16 cellular contexts compared by ENCODE assay signal in genomic region chr12:131644481-131644880, GRCh38.
DNase-seq lines count a peak whose midpoint lies in the region; ATAC-seq and TF ChIP-seq lines count a peak whose summit lies in the region.
"Had no signal": no experiment of that assay in that cellular context is flagged by ENCODE, and none has a peak within 500 bp of the region (broad histone marks: within the 10 kb centered on the region; RNA-seq: fewer than 3 reads in every experiment).

No MANE protein-coding gene starts in this region.

- intact Hi-C loops in aorta (cut with DNase I): loop anchor here (5.0 kb wide), 1 partner anchor 332 kb away; no protein-coding TSS in a partner anchor
- intact Hi-C loops in naive thymus-derived CD4-positive, alpha-beta T cell (cut with micrococcal nuclease): no loop called here

- H3K4me3 ChIP-seq in NT2/D1 (ENCODE audit: insufficient read length, low read depth): no peak overlapping the region
- H3K4me3 ChIP-seq in endodermal cell (ENCODE audit: low read length): no peak overlapping the region
- no peak overlapping the region for H3K4me3 ChIP-seq in aorta (ENCODE audit: low read length in 2 of 2)
- no peak overlapping the region for H3K4me3 ChIP-seq in naive thymus-derived CD4-positive, alpha-beta T cell (ENCODE audit: low read length)
- no peak overlapping the region for H3K4me3 ChIP-seq in tibial nerve
- H3K4me3 ChIP-seq: BLaER1 treated with 17β-estradiol and CSF1 and Interleukin-3, amounts not matched to agents 10 nM and 100 nM; GM12878; GM23338 had no signal

- TF ChIP-seq CTCF in endodermal cell (conservative IDR thresholded peaks at IDR 0.05) (no peak), tibial nerve (IDR thresholded peaks at IDR 0.05) (no peak)

- 92% methylated on average over 1 of the region's 1 CpG; no CpG with 5 or more reads in 1 of the 2 experiments for WGBS in endodermal cell (ENCODE audit: insufficient coverage in 1 of 2, insufficient read length in 1 of 2), 2 experiments
- 69 to 73% methylated on average over 1 of the region's 1 CpG for WGBS in aorta, 2 donors
- 60 to 75% methylated on average over 1 of the region's 1 CpG for WGBS in tibial nerve, 2 donors

- peaks cover 3% of the 10 kb centered on the region for H3K27me3 Mint-ChIP-seq in endodermal cell (ENCODE audit: insufficient read depth)
- H3K27me3 Mint-ChIP-seq in naive thymus-derived CD4-positive, alpha-beta T cell: peaks cover 0 to 18% (median 6%) of the 10 kb centered on the region in 5 donors

- no peak for TF ChIP-seq POLR2A in tibial nerve (IDR thresholded peaks at IDR 0.05)

- H3K9ac ChIP-seq in NT2/D1 (ENCODE audit: insufficient read length, low read depth) (peak overlapping the region; percentile 16), endodermal cell (ENCODE audit: extremely low read depth, low read length, poor library complexity, severe bottlenecking) (no peak overlapping the region)
- H3K9ac ChIP-seq: BLaER1 treated with 17β-estradiol and CSF1 and Interleukin-3, amounts not matched to agents 10 nM and 100 nM had no signal

- no peak overlapping the region for H3K27ac Mint-ChIP-seq in endodermal cell
- no peak overlapping the region for H3K27ac Mint-ChIP-seq in naive thymus-derived CD4-positive, alpha-beta T cell
- H3K27ac Mint-ChIP-seq: B cell; CD8-positive, alpha-beta T cell; GM23338; H9 had no signal

- H3K36me3 ChIP-seq in NT2/D1 (ENCODE audit: insufficient read depth, insufficient read length, low read length): no peaks in the 10 kb centered on the region
- no peaks in the 10 kb centered on the region for H3K36me3 ChIP-seq in endodermal cell (ENCODE audit: control insufficient read depth, insufficient read depth, low read length)
- H3K36me3 ChIP-seq in aorta (ENCODE audit: control insufficient read depth in 1 of 2, insufficient read depth in 2 of 2, low read length in 1 of 2): no peaks in the 10 kb centered on the region
- no peaks in the 10 kb centered on the region for H3K36me3 ChIP-seq in naive thymus-derived CD4-positive, alpha-beta T cell (ENCODE audit: control insufficient read depth in 2 of 3, insufficient read depth in 3 of 3, low read length in 3 of 3)
- H3K36me3 ChIP-seq in tibial nerve: no peaks in the 10 kb centered on the region
- H3K36me3 ChIP-seq: BLaER1 treated with 17β-estradiol and CSF1 and Interleukin-3, amounts not matched to agents 10 nM and 100 nM had no signal

- no peaks in the 10 kb centered on the region for H3K36me3 Mint-ChIP-seq in endodermal cell (ENCODE audit: low read depth)
- peaks cover 0 to 5% (median 0%) of the 10 kb centered on the region in 5 donors for H3K36me3 Mint-ChIP-seq in naive thymus-derived CD4-positive, alpha-beta T cell
- H3K36me3 Mint-ChIP-seq: CD8-positive, alpha-beta T cell had no signal

- H3K27me3 ChIP-seq in NT2/D1 (ENCODE audit: insufficient read depth, insufficient read length) (no peaks in the 10 kb centered on the region), endodermal cell (ENCODE audit: control insufficient read depth, insufficient read depth, low read length, poor library complexity, severe bottlenecking) (no peaks in the 10 kb centered on the region), aorta (ENCODE audit: control insufficient read depth in 1 of 2, insufficient read depth in 2 of 2, low read length in 1 of 2) (no peaks in the 10 kb centered on the region), tibial nerve (peaks cover 0 to 2% of the 10 kb centered on the region in 2 donors)
- H3K27me3 ChIP-seq in naive thymus-derived CD4-positive, alpha-beta T cell (ENCODE audit: control insufficient read depth in 2 of 2, insufficient read depth in 2 of 2, low read length in 2 of 2): no peaks in the 10 kb centered on the region

- POLR2A ChIA-PET in naive thymus-derived CD4-positive, alpha-beta T cell (lab: Charles Lee): no interaction called here

- no peak for TF ChIP-seq EP300 in tibial nerve (IDR thresholded peaks at IDR 0.05)

- CTCF ChIA-PET in naive thymus-derived CD4-positive, alpha-beta T cell (lab: Charles Lee): no interaction called here

- H3K4me1 ChIP-seq in NT2/D1 (ENCODE audit: insufficient read depth, insufficient read length) (peaks cover 15% of the 10 kb centered on the region), endodermal cell (ENCODE audit: control insufficient read depth, insufficient read depth, low read length) (no peaks in the 10 kb centered on the region), aorta (ENCODE audit: control insufficient read depth in 1 of 2, insufficient read depth in 2 of 2, low read length in 2 of 2) (no peaks in the 10 kb centered on the region), tibial nerve (no peaks in the 10 kb centered on the region)
- no peaks in the 10 kb centered on the region for H3K4me1 ChIP-seq in naive thymus-derived CD4-positive, alpha-beta T cell (ENCODE audit: control insufficient read depth in 2 of 2, insufficient read depth in 2 of 2, low read length in 2 of 2)
- H3K4me1 ChIP-seq: BLaER1 treated with 17β-estradiol and CSF1 and Interleukin-3, amounts not matched to agents 10 nM and 100 nM had no signal

- no peaks in the 10 kb centered on the region for H3K9me3 ChIP-seq in NT2/D1 (ENCODE audit: insufficient read depth, low read length)
- no peaks in the 10 kb centered on the region for H3K9me3 ChIP-seq in endodermal cell (ENCODE audit: control insufficient read depth, low read length)
- H3K9me3 ChIP-seq in aorta (ENCODE audit: control insufficient read depth, low read length): no peaks in the 10 kb centered on the region
- no peaks in the 10 kb centered on the region for H3K9me3 ChIP-seq in naive thymus-derived CD4-positive, alpha-beta T cell (ENCODE audit: control insufficient read depth in 2 of 3, low read length in 3 of 3)
- no peaks in the 10 kb centered on the region for H3K9me3 ChIP-seq in tibial nerve
- H3K9me3 ChIP-seq: BLaER1 treated with 17β-estradiol and CSF1 and Interleukin-3, amounts not matched to agents 10 nM and 100 nM had no signal

- H3K9me3 Mint-ChIP-seq in endodermal cell: no peaks in the 10 kb centered on the region
- peaks cover 0 to 4% (median 0%) of the 10 kb centered on the region in 11 donors for H3K9me3 Mint-ChIP-seq in naive thymus-derived CD4-positive, alpha-beta T cell
- H3K9me3 Mint-ChIP-seq: CD8-positive, alpha-beta T cell; H9 had no signal

- no peak overlapping the region for H3K4me3 Mint-ChIP-seq in endodermal cell
- H3K4me3 Mint-ChIP-seq in naive thymus-derived CD4-positive, alpha-beta T cell: no peak overlapping the region
- H3K4me3 Mint-ChIP-seq: B cell; CD8-positive, alpha-beta T cell; GM23338; H9 had no signal

- ATAC-seq in aorta (ENCODE audit: low FRiP score): peak; percentile 41
- ATAC-seq in naive thymus-derived CD4-positive, alpha-beta T cell: no peak
- ATAC-seq: CD8-positive, alpha-beta T cell; GM12878 had no signal

- H3K27ac ChIP-seq in endodermal cell (ENCODE audit: low read depth, low read length): no peak overlapping the region
- H3K27ac ChIP-seq in aorta (ENCODE audit: low read depth in 1 of 2, low read length in 2 of 2): no peak overlapping the region
- no peak overlapping the region for H3K27ac ChIP-seq in naive thymus-derived CD4-positive, alpha-beta T cell (ENCODE audit: low read depth, low read length)
- no peak overlapping the region for H3K27ac ChIP-seq in tibial nerve
- H3K27ac ChIP-seq: BLaER1 treated with 17β-estradiol and CSF1 and Interleukin-3, amounts not matched to agents 10 nM and 100 nM had no signal

- DNase-seq in NT2/D1 (ENCODE audit: low read depth, low spot score): no peak
- DNase-seq in endodermal cell: peak; percentile 52
- peak; percentile 47 for DNase-seq in mesenteric fat pad (ENCODE audit: low spot score)
- no peak for DNase-seq in aorta
- no peak for DNase-seq in kidney glomerular epithelial cell (lab: John Stamatoyannopoulos, UW)
- no peak for DNase-seq in naive thymus-derived CD4-positive, alpha-beta T cell
- DNase-seq in tibial nerve (ENCODE audit: low spot score in 2 of 2): no peak
- DNase-seq: Calu3; CD8-positive, alpha-beta T cell; DMS79 treated with DMSO at 0.1 percent for 48 hours; GF-D8 had no signal

- H3K4me1 Mint-ChIP-seq in endodermal cell: peaks cover 11% of the 10 kb centered on the region
- H3K4me1 Mint-ChIP-seq in naive thymus-derived CD4-positive, alpha-beta T cell: no peaks in the 10 kb centered on the region
- H3K4me1 Mint-ChIP-seq: B cell had no signal

Comparison
In these comparisons a context has a peak if more than half of its experiments do, and no peak if none do; other contexts are left out.
1. DNase-seq: peak in endodermal cell (single experiment) and mesenteric fat pad (single experiment); none in NT2/D1 (single experiment), aorta (0 of 2), kidney glomerular epithelial cell (single experiment), naive thymus-derived CD4-positive, alpha-beta T cell (0 of 9) and tibial nerve (0 of 2).
2. intact Hi-C loops: an anchor here in aorta (5.0 kb wide); none called in naive thymus-derived CD4-positive, alpha-beta T cell.